1 cellular context compared by ENCODE assay signal in the genomic region with DNA sequence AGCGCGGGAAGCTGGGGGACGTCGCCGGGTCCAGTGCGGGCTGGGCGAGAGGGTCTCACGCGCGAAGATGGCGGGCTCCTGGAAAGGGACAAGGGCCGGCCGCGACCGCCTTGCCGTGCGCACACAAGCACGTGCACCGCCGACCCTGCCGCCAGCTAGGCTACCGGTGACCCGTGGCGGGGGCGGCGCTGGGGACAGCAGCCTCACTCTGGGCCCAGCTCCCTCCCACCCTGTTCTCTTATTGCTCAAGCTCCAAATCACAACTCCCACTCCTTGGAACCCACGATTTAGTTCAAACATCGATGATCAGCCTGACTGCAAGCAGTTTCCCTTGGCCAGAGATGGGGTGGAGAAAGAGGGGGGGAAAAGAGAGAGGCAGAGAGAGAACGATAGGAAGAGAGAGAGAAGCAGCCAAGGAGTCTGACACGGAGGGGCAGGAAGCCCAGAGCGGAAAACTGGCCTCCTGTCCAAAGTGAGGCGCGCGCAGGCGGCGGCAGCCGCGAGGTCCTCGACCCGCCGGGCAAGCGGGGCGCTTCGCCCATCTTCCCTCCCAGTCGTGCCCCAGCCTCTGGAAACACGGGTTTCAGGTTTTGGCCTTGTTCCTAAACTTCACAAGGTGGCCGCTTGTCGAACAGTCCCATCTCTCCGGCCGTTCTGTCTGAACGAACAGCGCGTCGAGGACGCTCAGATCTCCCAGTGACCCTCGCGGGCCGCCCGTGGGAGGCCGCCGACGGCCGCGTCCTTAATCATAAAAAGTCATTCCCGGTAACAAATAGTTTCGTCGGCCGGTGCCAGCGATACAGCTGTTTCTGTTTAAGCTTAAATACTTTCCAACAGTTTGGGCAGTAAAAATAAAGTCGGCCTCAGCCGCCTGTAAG.
A peak's percentile ranks its signal among the peaks of the same experiment; 100 is the strongest.
TF ChIP-seq lines count a peak whose summit lies in the region.

No MANE protein-coding gene starts in this region.

TF ChIP-seq in K562, 482 proteins besides CTCF, POLR2A, EP300 and RAD21 (continues in another document):
- TF ChIP-seq, protein P1, sequence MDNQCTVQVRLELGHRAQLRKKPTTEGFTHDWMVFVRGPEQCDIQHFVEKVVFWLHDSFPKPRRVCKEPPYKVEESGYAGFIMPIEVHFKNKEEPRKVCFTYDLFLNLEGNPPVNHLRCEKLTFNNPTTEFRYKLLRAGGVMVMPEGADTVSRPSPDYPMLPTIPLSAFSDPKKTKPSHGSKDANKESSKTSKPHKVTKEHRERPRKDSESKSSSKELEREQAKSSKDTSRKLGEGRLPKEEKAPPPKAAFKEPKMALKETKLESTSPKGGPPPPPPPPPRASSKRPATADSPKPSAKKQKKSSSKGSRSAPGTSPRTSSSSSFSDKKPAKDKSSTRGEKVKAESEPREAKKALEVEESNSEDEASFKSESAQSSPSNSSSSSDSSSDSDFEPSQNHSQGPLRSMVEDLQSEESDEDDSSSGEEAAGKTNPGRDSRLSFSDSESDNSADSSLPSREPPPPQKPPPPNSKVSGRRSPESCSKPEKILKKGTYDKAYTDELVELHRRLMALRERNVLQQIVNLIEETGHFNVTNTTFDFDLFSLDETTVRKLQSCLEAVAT (IDR thresholded peaks at IDR 0.05), result peak in 1 of 2 experiments; percentile 42; a peak in 1 of 4 replicates
- TF ChIP-seq ZBTB1 (CRISPR knock-in tag; IDR thresholded peaks at IDR 0.05; ENCODE audit: borderline replicate concordance, low read depth) (no peak), HNRNPK (IDR thresholded peaks at IDR 0.05; ENCODE audit: low read depth, low read length, poor library complexity, severe bottlenecking) (no peak), MCM2 (IDR thresholded peaks at IDR 0.05; ENCODE audit: low read depth) (no peak), RBM22 (IDR thresholded peaks at IDR 0.05; ENCODE audit: low read depth, low read length, poor library complexity, severe bottlenecking) (peak; percentile 12), FOXK1 (CRISPR knock-in tag; IDR thresholded peaks at IDR 0.05; ENCODE audit: borderline replicate concordance) (no peak), ZNF561 (CRISPR knock-in tag; conservative IDR thresholded peaks at IDR 0.05) (no peak), PCBP1 (IDR thresholded peaks at IDR 0.05; ENCODE audit: low read depth, low read length, poor library complexity, severe bottlenecking) (peak; percentile 30), RBFOX2 (IDR thresholded peaks at IDR 0.05; ENCODE audit: low read depth, low read length) (peak; percentile 42), ZNF507 (tag; conservative IDR thresholded peaks at IDR 0.05) (no peak), CREB1 (IDR thresholded peaks at IDR 0.05) (no peak), CREB1 (CRISPR knock-in tag; IDR thresholded peaks at IDR 0.05) (no peak), TOE1 (IDR thresholded peaks at IDR 0.05; ENCODE audit: borderline replicate concordance) (no peak), TOE1 (CRISPR knock-in tag; IDR thresholded peaks at IDR 0.05; ENCODE audit: borderline replicate concordance, low read depth) (no peak), IFI16 (CRISPR knock-in tag; IDR thresholded peaks at IDR 0.05) (no peak), BHLHE40 (IDR thresholded peaks at IDR 0.05; ENCODE audit: low read length) (0 out of 2 replicates have a peak, but pooled peaks have one; percentile 16)
- TF ChIP-seq, protein P2, sequence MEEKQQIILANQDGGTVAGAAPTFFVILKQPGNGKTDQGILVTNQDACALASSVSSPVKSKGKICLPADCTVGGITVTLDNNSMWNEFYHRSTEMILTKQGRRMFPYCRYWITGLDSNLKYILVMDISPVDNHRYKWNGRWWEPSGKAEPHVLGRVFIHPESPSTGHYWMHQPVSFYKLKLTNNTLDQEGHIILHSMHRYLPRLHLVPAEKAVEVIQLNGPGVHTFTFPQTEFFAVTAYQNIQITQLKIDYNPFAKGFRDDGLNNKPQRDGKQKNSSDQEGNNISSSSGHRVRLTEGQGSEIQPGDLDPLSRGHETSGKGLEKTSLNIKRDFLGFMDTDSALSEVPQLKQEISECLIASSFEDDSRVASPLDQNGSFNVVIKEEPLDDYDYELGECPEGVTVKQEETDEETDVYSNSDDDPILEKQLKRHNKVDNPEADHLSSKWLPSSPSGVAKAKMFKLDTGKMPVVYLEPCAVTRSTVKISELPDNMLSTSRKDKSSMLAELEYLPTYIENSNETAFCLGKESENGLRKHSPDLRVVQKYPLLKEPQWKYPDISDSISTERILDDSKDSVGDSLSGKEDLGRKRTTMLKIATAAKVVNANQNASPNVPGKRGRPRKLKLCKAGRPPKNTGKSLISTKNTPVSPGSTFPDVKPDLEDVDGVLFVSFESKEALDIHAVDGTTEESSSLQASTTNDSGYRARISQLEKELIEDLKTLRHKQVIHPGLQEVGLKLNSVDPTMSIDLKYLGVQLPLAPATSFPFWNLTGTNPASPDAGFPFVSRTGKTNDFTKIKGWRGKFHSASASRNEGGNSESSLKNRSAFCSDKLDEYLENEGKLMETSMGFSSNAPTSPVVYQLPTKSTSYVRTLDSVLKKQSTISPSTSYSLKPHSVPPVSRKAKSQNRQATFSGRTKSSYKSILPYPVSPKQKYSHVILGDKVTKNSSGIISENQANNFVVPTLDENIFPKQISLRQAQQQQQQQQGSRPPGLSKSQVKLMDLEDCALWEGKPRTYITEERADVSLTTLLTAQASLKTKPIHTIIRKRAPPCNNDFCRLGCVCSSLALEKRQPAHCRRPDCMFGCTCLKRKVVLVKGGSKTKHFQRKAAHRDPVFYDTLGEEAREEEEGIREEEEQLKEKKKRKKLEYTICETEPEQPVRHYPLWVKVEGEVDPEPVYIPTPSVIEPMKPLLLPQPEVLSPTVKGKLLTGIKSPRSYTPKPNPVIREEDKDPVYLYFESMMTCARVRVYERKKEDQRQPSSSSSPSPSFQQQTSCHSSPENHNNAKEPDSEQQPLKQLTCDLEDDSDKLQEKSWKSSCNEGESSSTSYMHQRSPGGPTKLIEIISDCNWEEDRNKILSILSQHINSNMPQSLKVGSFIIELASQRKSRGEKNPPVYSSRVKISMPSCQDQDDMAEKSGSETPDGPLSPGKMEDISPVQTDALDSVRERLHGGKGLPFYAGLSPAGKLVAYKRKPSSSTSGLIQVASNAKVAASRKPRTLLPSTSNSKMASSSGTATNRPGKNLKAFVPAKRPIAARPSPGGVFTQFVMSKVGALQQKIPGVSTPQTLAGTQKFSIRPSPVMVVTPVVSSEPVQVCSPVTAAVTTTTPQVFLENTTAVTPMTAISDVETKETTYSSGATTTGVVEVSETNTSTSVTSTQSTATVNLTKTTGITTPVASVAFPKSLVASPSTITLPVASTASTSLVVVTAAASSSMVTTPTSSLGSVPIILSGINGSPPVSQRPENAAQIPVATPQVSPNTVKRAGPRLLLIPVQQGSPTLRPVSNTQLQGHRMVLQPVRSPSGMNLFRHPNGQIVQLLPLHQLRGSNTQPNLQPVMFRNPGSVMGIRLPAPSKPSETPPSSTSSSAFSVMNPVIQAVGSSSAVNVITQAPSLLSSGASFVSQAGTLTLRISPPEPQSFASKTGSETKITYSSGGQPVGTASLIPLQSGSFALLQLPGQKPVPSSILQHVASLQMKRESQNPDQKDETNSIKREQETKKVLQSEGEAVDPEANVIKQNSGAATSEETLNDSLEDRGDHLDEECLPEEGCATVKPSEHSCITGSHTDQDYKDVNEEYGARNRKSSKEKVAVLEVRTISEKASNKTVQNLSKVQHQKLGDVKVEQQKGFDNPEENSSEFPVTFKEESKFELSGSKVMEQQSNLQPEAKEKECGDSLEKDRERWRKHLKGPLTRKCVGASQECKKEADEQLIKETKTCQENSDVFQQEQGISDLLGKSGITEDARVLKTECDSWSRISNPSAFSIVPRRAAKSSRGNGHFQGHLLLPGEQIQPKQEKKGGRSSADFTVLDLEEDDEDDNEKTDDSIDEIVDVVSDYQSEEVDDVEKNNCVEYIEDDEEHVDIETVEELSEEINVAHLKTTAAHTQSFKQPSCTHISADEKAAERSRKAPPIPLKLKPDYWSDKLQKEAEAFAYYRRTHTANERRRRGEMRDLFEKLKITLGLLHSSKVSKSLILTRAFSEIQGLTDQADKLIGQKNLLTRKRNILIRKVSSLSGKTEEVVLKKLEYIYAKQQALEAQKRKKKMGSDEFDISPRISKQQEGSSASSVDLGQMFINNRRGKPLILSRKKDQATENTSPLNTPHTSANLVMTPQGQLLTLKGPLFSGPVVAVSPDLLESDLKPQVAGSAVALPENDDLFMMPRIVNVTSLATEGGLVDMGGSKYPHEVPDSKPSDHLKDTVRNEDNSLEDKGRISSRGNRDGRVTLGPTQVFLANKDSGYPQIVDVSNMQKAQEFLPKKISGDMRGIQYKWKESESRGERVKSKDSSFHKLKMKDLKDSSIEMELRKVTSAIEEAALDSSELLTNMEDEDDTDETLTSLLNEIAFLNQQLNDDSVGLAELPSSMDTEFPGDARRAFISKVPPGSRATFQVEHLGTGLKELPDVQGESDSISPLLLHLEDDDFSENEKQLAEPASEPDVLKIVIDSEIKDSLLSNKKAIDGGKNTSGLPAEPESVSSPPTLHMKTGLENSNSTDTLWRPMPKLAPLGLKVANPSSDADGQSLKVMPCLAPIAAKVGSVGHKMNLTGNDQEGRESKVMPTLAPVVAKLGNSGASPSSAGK (IDR thresholded peaks at IDR 0.05), result no peak
- TF ChIP-seq, protein P3, sequence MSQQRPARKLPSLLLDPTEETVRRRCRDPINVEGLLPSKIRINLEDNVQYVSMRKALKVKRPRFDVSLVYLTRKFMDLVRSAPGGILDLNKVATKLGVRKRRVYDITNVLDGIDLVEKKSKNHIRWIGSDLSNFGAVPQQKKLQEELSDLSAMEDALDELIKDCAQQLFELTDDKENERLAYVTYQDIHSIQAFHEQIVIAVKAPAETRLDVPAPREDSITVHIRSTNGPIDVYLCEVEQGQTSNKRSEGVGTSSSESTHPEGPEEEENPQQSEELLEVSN (IDR thresholded peaks at IDR 0.05; ENCODE audit: borderline replicate concordance in 1 of 2, extremely low read depth in 1 of 2, insufficient read depth in 1 of 2, insufficient read length in 1 of 2, low read depth in 1 of 2, low read length in 1 of 2, poor library complexity in 1 of 2, severe bottlenecking in 1 of 2), result peak in 1 of 2 experiments; percentile 59
- TF ChIP-seq, protein P4, sequence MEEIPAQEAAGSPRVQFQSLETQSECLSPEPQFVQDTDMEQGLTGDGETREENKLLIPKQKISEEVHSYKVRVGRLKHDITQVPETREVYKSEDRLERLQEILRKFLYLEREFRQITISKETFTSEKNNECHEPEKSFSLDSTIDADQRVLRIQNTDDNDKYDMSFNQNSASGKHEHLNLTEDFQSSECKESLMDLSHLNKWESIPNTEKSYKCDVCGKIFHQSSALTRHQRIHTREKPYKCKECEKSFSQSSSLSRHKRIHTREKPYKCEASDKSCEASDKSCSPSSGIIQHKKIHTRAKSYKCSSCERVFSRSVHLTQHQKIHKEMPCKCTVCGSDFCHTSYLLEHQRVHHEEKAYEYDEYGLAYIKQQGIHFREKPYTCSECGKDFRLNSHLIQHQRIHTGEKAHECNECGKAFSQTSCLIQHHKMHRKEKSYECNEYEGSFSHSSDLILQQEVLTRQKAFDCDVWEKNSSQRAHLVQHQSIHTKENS (CRISPR knock-in tag; IDR thresholded peaks at IDR 0.05), result no peak
- TF ChIP-seq, protein P5, sequence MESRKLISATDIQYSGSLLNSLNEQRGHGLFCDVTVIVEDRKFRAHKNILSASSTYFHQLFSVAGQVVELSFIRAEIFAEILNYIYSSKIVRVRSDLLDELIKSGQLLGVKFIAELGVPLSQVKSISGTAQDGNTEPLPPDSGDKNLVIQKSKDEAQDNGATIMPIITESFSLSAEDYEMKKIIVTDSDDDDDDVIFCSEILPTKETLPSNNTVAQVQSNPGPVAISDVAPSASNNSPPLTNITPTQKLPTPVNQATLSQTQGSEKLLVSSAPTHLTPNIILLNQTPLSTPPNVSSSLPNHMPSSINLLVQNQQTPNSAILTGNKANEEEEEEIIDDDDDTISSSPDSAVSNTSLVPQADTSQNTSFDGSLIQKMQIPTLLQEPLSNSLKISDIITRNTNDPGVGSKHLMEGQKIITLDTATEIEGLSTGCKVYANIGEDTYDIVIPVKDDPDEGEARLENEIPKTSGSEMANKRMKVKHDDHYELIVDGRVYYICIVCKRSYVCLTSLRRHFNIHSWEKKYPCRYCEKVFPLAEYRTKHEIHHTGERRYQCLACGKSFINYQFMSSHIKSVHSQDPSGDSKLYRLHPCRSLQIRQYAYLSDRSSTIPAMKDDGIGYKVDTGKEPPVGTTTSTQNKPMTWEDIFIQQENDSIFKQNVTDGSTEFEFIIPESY (CRISPR knock-in tag; IDR thresholded peaks at IDR 0.05), result peak; percentile 91
- TF ChIP-seq, protein P6, sequence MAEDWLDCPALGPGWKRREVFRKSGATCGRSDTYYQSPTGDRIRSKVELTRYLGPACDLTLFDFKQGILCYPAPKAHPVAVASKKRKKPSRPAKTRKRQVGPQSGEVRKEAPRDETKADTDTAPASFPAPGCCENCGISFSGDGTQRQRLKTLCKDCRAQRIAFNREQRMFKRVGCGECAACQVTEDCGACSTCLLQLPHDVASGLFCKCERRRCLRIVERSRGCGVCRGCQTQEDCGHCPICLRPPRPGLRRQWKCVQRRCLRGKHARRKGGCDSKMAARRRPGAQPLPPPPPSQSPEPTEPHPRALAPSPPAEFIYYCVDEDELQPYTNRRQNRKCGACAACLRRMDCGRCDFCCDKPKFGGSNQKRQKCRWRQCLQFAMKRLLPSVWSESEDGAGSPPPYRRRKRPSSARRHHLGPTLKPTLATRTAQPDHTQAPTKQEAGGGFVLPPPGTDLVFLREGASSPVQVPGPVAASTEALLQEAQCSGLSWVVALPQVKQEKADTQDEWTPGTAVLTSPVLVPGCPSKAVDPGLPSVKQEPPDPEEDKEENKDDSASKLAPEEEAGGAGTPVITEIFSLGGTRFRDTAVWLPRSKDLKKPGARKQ (CRISPR knock-in tag; IDR thresholded peaks at IDR 0.05), result peak; percentile 91
- TF ChIP-seq, protein P7, sequence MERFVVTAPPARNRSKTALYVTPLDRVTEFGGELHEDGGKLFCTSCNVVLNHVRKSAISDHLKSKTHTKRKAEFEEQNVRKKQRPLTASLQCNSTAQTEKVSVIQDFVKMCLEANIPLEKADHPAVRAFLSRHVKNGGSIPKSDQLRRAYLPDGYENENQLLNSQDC (CRISPR knock-in tag; IDR thresholded peaks at IDR 0.05), result no peak
- TF ChIP-seq, protein P8, sequence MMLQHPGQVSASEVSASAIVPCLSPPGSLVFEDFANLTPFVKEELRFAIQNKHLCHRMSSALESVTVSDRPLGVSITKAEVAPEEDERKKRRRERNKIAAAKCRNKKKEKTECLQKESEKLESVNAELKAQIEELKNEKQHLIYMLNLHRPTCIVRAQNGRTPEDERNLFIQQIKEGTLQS (IDR thresholded peaks at IDR 0.05), result peak; percentile 17; the same call in 1 of the 2 replicates
- TF ChIP-seq, protein P8 (CRISPR knock-in tag; conservative IDR thresholded peaks at IDR 0.05), result no peak
